In genomic region chr9:115254781-115255180, GRCh38 we compare ENCODE assay signal across 24 cellular contexts.
DNase-seq lines count a peak whose midpoint lies in the region; TF ChIP-seq lines count a peak whose summit lies in the region.
"Had no signal": no experiment of that assay in that cellular context is flagged by ENCODE, and none has a peak within 500 bp of the region (broad histone marks: within the 10 kb centered on the region; RNA-seq: fewer than 3 reads in every experiment).

No MANE protein-coding gene starts in this region.

- H3K56ac ChIP-seq in H9 (ENCODE audit: insufficient read length, low read depth, low read length) = no peak overlapping the region

- CTCF ChIA-PET in activated naive CD4-positive, alpha-beta T cell treated with anti-CD3 and anti-CD28 coated beads for 36 hours (lab: Charles Lee) = no interaction called here

- no peaks in the 10 kb centered on the region for H3K36me3 ChIP-seq in osteoblast (ENCODE audit: insufficient read depth, low read length)
- H3K36me3 ChIP-seq: ascending aorta, heart left ventricle, left lung, thoracic aorta had no signal

- H3K9me3 Mint-ChIP-seq in H9 (peaks cover 0 to 4% of the 10 kb centered on the region in 2 experiments; a peak in 2 of 5 replicates), endothelial cell (ENCODE audit: unreplicated experiment) (no peaks in the 10 kb centered on the region)
- no peaks in the 10 kb centered on the region for H3K9me3 Mint-ChIP-seq in activated naive CD4-positive, alpha-beta T cell treated with anti-CD3 and anti-CD28 coated beads for 36 hours
- H3K9me3 Mint-ChIP-seq: GM23338 had no signal

- H4K91ac ChIP-seq in H9 (ENCODE audit: insufficient read length, low read depth, low read length) = no peak overlapping the region

- no peak overlapping the region for H2BK12ac ChIP-seq in H9 (ENCODE audit: insufficient read length, low read depth, low read length)

- H3K36me3 Mint-ChIP-seq in H9 (ENCODE audit: insufficient read depth in 1 of 3, low read depth in 3 of 3) (0 out of 7 replicates have a peak, but pooled peaks cover 0 to 2% (median 0%) of the 10 kb centered on the region in 3 experiments), endothelial cell (ENCODE audit: low read depth, unreplicated experiment) (no peaks in the 10 kb centered on the region)
- H3K36me3 Mint-ChIP-seq in activated naive CD4-positive, alpha-beta T cell treated with anti-CD3 and anti-CD28 coated beads for 36 hours (ENCODE audit: low read depth) = no peaks in the 10 kb centered on the region
- H3K36me3 Mint-ChIP-seq: CD4-positive, CD25-positive, alpha-beta regulatory T cell; stimulated activated memory B cell treated with anti-CD40 and anti-IgM and Interleukin-4, amounts not matched to agents 10 μg/mL and 1 μg/mL and 100 μg/mL, for 72 hours had no signal

- H4K8ac ChIP-seq in H9 (replicated peaks; ENCODE audit: insufficient read length, low read depth, low read length) = no peak overlapping the region

- no peaks in the 10 kb centered on the region for H3K23me2 ChIP-seq in H9 (ENCODE audit: insufficient read length, low read depth, low read length, poor library complexity, severe bottlenecking)

- no peaks in the 10 kb centered on the region for H3K79me2 ChIP-seq in H9 (ENCODE audit: insufficient read depth, low read length)
- no peaks in the 10 kb centered on the region for H3K79me2 ChIP-seq in osteoblast (ENCODE audit: insufficient read depth, low read length)

- intact Hi-C loops in activated naive CD4-positive, alpha-beta T cell treated with anti-CD3 and anti-CD28 coated beads for 36 hours (cut with micrococcal nuclease) = no loop called here

- no peak overlapping the region for H2BK15ac ChIP-seq in H9 (ENCODE audit: low read depth, low read length)

- no peak overlapping the region for H3K23ac ChIP-seq in H9 (ENCODE audit: insufficient read length, low read depth, low read length)

- no peaks in the 10 kb centered on the region for H4K20me1 ChIP-seq in H9 (ENCODE audit: control insufficient read depth, insufficient read depth, insufficient read length)
- no peaks in the 10 kb centered on the region for H4K20me1 ChIP-seq in osteoblast (ENCODE audit: insufficient read depth, low read length)

- H3K27ac ChIP-seq in H9 (ENCODE audit: insufficient read length, low read depth, low read length) (no peak overlapping the region), osteoblast (ENCODE audit: low read depth, low read length) (peak overlapping the region; percentile 8)
- H3K27ac ChIP-seq: ascending aorta, heart left ventricle, left lung, RWPE1, thoracic aorta had no signal

- peak overlapping the region in 1 of 3 experiments; percentile 91; a peak in 1 of 7 replicates for H3K27ac Mint-ChIP-seq in H9
- no peak overlapping the region for H3K27ac Mint-ChIP-seq in endothelial cell (ENCODE audit: unreplicated experiment)
- H3K27ac Mint-ChIP-seq in activated naive CD4-positive, alpha-beta T cell treated with anti-CD3 and anti-CD28 coated beads for 36 hours = no peak overlapping the region
- H3K27ac Mint-ChIP-seq: CD4-positive, CD25-positive, alpha-beta regulatory T cell; effector memory CD8-positive, alpha-beta T cell; GM23338; stimulated activated memory B cell treated with anti-CD40 and anti-IgM and Interleukin-4, amounts not matched to agents 10 μg/mL and 1 μg/mL and 100 μg/mL, for 72 hours had no signal

- no peak overlapping the region for H2AK5ac ChIP-seq in H9 (ENCODE audit: insufficient read length, low read length)

- no peak overlapping the region for H3T11ph ChIP-seq in H9 (ENCODE audit: low read length)

- no peaks in the 10 kb centered on the region for H3K4me1 Mint-ChIP-seq in H9
- no peaks in the 10 kb centered on the region for H3K4me1 Mint-ChIP-seq in endothelial cell (ENCODE audit: unreplicated experiment)
- H3K4me1 Mint-ChIP-seq in activated naive CD4-positive, alpha-beta T cell treated with anti-CD3 and anti-CD28 coated beads for 36 hours (ENCODE audit: low read depth) = no peaks in the 10 kb centered on the region
- H3K4me1 Mint-ChIP-seq: CD4-positive, CD25-positive, alpha-beta regulatory T cell; GM23338; stimulated activated memory B cell treated with anti-CD40 and anti-IgM and Interleukin-4, amounts not matched to agents 10 μg/mL and 1 μg/mL and 100 μg/mL, for 72 hours had no signal

- H2BK20ac ChIP-seq in H9 (ENCODE audit: low read depth, low read length, poor library complexity, severe bottlenecking) = peak overlapping the region; percentile 75

- no peak overlapping the region for H4K5ac ChIP-seq in H9 (ENCODE audit: insufficient read length, low read depth, low read length)

- no peaks in the 10 kb centered on the region; the same call in 1 of the 2 replicates for H3K27me3 Mint-ChIP-seq in H9 (ENCODE audit: low read depth)
- no peaks in the 10 kb centered on the region for H3K27me3 Mint-ChIP-seq in endothelial cell (ENCODE audit: unreplicated experiment)
- H3K27me3 Mint-ChIP-seq in activated naive CD4-positive, alpha-beta T cell treated with anti-CD3 and anti-CD28 coated beads for 36 hours (ENCODE audit: low read depth) = peaks cover 9% of the 10 kb centered on the region
- H3K27me3 Mint-ChIP-seq: stimulated activated memory B cell treated with anti-CD40 and anti-IgM and Interleukin-4, amounts not matched to agents 10 μg/mL and 1 μg/mL and 100 μg/mL, for 72 hours had no signal

- H3K14ac ChIP-seq in H9 (ENCODE audit: insufficient read depth, low read length) = no peak overlapping the region

- no peak overlapping the region for H3K4me3 ChIP-seq in osteoblast (ENCODE audit: insufficient read depth, low read length)
- H3K4me3 ChIP-seq: ascending aorta, GM23338, left lung, thoracic aorta had no signal

- no peak overlapping the region for H3K9ac ChIP-seq in H9 (ENCODE audit: extremely low read depth, insufficient read length, low read length)

- H3K4me3 Mint-ChIP-seq in H9 (no peak overlapping the region), endothelial cell (ENCODE audit: unreplicated experiment) (no peak overlapping the region)
- no peak overlapping the region for H3K4me3 Mint-ChIP-seq in activated naive CD4-positive, alpha-beta T cell treated with anti-CD3 and anti-CD28 coated beads for 36 hours
- H3K4me3 Mint-ChIP-seq: CD4-positive, CD25-positive, alpha-beta regulatory T cell; effector memory CD8-positive, alpha-beta T cell; GM23338; stimulated activated memory B cell treated with anti-CD40 and anti-IgM and Interleukin-4, amounts not matched to agents 10 μg/mL and 1 μg/mL and 100 μg/mL, for 72 hours had no signal

- no peak overlapping the region for H3K4ac ChIP-seq in H9 (ENCODE audit: low read depth, low read length)

- H2AFZ ChIP-seq in H9 (ENCODE audit: low read length) (no peak overlapping the region), osteoblast (ENCODE audit: low read length) (peak overlapping the region; percentile 28)
- H2AFZ ChIP-seq: GM23338 had no signal

- no peak overlapping the region for H2BK120ac ChIP-seq in H9 (ENCODE audit: low read depth, low read length, poor library complexity, severe bottlenecking)

- H3K27me3 ChIP-seq in H9 (ENCODE audit: insufficient read depth, low read length) = no peaks in the 10 kb centered on the region
- H3K27me3 ChIP-seq in osteoblast (ENCODE audit: insufficient read depth, low read length) = no peaks in the 10 kb centered on the region
- H3K27me3 ChIP-seq: ascending aorta, heart left ventricle, left lung had no signal

- no peak for TF ChIP-seq CTCF in H9 (conservative IDR thresholded peaks at IDR 0.05)
- TF ChIP-seq CTCF in osteoblast (IDR thresholded peaks at IDR 0.05; ENCODE audit: extremely low read depth, low read depth, low read length) = no peak
- TF ChIP-seq CTCF in endothelial cell (IDR thresholded peaks at IDR 0.05; ENCODE audit: unreplicated experiment) = no peak

- no peaks in the 10 kb centered on the region for H3K79me1 ChIP-seq in H9 (ENCODE audit: insufficient read depth, low read depth, low read length, poor library complexity, severe bottlenecking)

- no CpG with 5 or more reads among the region's 5 CpGs for WGBS in H9 (ENCODE audit: extremely low coverage, insufficient read length, low lambda C conversion rate)

- H3K9me3 ChIP-seq in H9 (ENCODE audit: control insufficient read depth, low read depth, low read length) (no peaks in the 10 kb centered on the region), osteoblast (ENCODE audit: low read depth, low read length) (peaks cover 2% of the 10 kb centered on the region)
- H3K9me3 ChIP-seq: ascending aorta had no signal

- H3K4me2 ChIP-seq in H9 (ENCODE audit: insufficient read depth, insufficient read length, low read length) (no peak overlapping the region), osteoblast (ENCODE audit: insufficient read depth, low read length) (no peak overlapping the region)
- H3K4me2 ChIP-seq: GM23338 had no signal

- H3K18ac ChIP-seq in H9 (ENCODE audit: insufficient read length, low read depth, low read length) = no peak overlapping the region

- no peak overlapping the region for H2BK5ac ChIP-seq in H9 (ENCODE audit: insufficient read length, low read length)

- DNase-seq in H9 = no peak
- DNase-seq in NCI-H2171 treated with DMSO at 0.1 percent for 48 hours (lab: John Stamatoyannopoulos, UW) = peak; percentile 99
- DNase-seq in SK-N-DZ (ENCODE audit: low spot score) = peak; percentile 32
- no peak for DNase-seq in osteoblast (ENCODE audit: insufficient read length, low spot score, missing footprints)
- no peak for DNase-seq in endothelial cell (ENCODE audit: low spot score)
- no peak for DNase-seq in NCI-H526 treated with DMSO at 0.1 percent for 48 hours (lab: John Stamatoyannopoulos, UW)
- no peak for DNase-seq in activated CD4-positive, alpha-beta T cell treated with anti-CD3 and anti-CD28 coated beads, Interleukin-2, amount 50 U/mL, for 4 hours
- no peak for DNase-seq in activated naive CD4-positive, alpha-beta T cell treated with anti-CD3 and anti-CD28 coated beads for 36 hours
- DNase-seq: activated CD4-positive, alpha-beta T cell treated with anti-CD3 and anti-CD28 coated beads, Interleukin-2, amount 50 U/mL, for 1 hour; activated naive CD4-positive, alpha-beta T cell treated with anti-CD3 and anti-CD28 coated beads, Interleukin-2, amount 50 U/mL, for 16 hours; activated T-cell treated with anti-CD3 and anti-CD28 coated beads for 4 hours; CD4-positive, CD25-positive, alpha-beta regulatory T cell; effector memory CD8-positive, alpha-beta T cell; KBM-7; left lung; MV-4-11; NCI-H2029 treated with DMSO at 0.1 percent for 48 hours; T-helper 1 cell had no signal

- H3K4me1 ChIP-seq in H9 (ENCODE audit: insufficient read depth, low read length) = no peaks in the 10 kb centered on the region
- H3K4me1 ChIP-seq in osteoblast (ENCODE audit: insufficient read depth, low read length) = peaks cover 20% of the 10 kb centered on the region
- H3K4me1 ChIP-seq: ascending aorta, heart left ventricle, left lung had no signal

Comparison
In these comparisons a context has a peak if more than half of its experiments do, and no peak if none do; other contexts are left out.
1. DNase-seq: peak in NCI-H2171 treated with DMSO at 0.1 percent for 48 hours (single experiment) and SK-N-DZ (single experiment); none in H9 (single experiment), osteoblast (single experiment), endothelial cell (single experiment), NCI-H526 treated with DMSO at 0.1 percent for 48 hours (single experiment), activated CD4-positive, alpha-beta T cell treated with anti-CD3 and anti-CD28 coated beads, Interleukin-2, amount 50 U/mL, for 4 hours (0 of 2) and activated naive CD4-positive, alpha-beta T cell treated with anti-CD3 and anti-CD28 coated beads for 36 hours (single experiment).